In the genomic region with DNA sequence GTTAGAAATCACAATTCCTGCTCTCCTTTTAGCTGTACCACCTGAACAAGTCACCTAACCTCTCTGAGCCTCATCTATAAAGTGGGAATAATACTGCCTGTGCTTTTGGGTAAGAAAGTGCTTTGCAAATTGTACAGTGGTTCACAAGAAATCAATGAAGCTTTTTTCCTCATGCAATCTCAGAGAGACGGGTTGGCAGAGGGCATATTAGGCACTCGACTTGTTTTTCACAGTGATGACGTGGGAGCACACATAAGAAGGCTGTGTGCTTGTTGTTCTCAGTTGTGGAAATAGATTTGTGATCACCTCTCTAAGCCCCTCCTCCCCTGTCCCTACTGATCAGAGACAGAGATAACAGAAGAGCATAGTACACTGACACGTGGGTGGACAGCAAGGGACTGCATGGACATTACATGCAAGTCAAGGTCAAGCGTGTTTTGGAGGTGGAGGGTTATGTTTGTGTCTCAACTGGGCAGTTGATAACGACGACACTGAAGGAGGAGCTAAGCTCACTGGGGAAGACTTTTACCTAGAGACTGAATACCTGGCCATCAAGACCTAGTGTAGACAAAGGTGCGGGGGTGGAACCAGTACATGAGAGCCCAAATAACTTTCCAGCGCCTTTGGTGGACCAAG, we compare ENCODE assay signal across 1 cellular context.
TF ChIP-seq lines count a peak whose summit lies in the region.

No MANE protein-coding gene starts in this region.

TF ChIP-seq in HepG2, 621 proteins besides CTCF, POLR2A, EP300 and RAD21 (continued from another document and continues in another):
- TF ChIP-seq ZNF362 (CRISPR knock-in tag; IDR thresholded peaks at IDR 0.05; ENCODE audit: borderline replicate concordance) (peak; percentile 66), MEIS1 (CRISPR knock-in tag; IDR thresholded peaks at IDR 0.05; ENCODE audit: borderline replicate concordance) (peak; percentile 99), YY1 (IDR thresholded peaks at IDR 0.05; ENCODE audit: insufficient read depth, insufficient replicate concordance, low read depth, low read length) (no peak), ZNF615 (CRISPR knock-in tag; IDR thresholded peaks at IDR 0.05; ENCODE audit: borderline replicate concordance) (no peak), ZNF691 (CRISPR knock-in tag; IDR thresholded peaks at IDR 0.05; ENCODE audit: borderline replicate concordance, low read depth) (0 out of 2 replicates have a peak, but pooled peaks have one; percentile 62), BRF2 (CRISPR knock-in tag; IDR thresholded peaks at IDR 0.05) (no peak), ZNF629 (CRISPR knock-in tag; conservative IDR thresholded peaks at IDR 0.05) (peak; percentile 84), ELF1 (CRISPR knock-in tag; IDR thresholded peaks at IDR 0.05) (peak; percentile 49; the same call in 1 of the 2 replicates), ZNF431 (CRISPR knock-in tag; IDR thresholded peaks at IDR 0.05; ENCODE audit: borderline replicate concordance, low read depth) (peak; percentile 93; the same call in 1 of the 2 replicates), ZNF558 (CRISPR knock-in tag; IDR thresholded peaks at IDR 0.05; ENCODE audit: borderline replicate concordance) (no peak), SMAD9 (CRISPR knock-in tag; IDR thresholded peaks at IDR 0.05) (no peak), PRDM10 (CRISPR knock-in tag; IDR thresholded peaks at IDR 0.05; ENCODE audit: low read depth) (peak; percentile 68; the same call in 1 of the 2 replicates), RXRB (CRISPR knock-in tag; IDR thresholded peaks at IDR 0.05; ENCODE audit: borderline replicate concordance) (peak; percentile 100), DMTF1 (CRISPR knock-in tag; IDR thresholded peaks at IDR 0.05) (no peak), CHCHD3 (CRISPR knock-in tag; IDR thresholded peaks at IDR 0.05) (no peak), TAF1 (CRISPR knock-in tag; IDR thresholded peaks at IDR 0.05) (peak; percentile 47; the same call in 1 of the 2 replicates), ETV5 (CRISPR knock-in tag; IDR thresholded peaks at IDR 0.05; ENCODE audit: borderline replicate concordance) (peak; percentile 82; the same call in 1 of the 2 replicates), ZFP82 (CRISPR knock-in tag; IDR thresholded peaks at IDR 0.05; ENCODE audit: borderline replicate concordance) (no peak), ZSCAN21 (CRISPR knock-in tag; IDR thresholded peaks at IDR 0.05; ENCODE audit: borderline replicate concordance) (peak; percentile 62; the same call in 1 of the 2 replicates), CSRNP2 (CRISPR knock-in tag; conservative IDR thresholded peaks at IDR 0.05; ENCODE audit: low read depth) (no peak), MTA3 (CRISPR knock-in tag; IDR thresholded peaks at IDR 0.05) (no peak), AKAP8 (CRISPR knock-in tag; IDR thresholded peaks at IDR 0.05) (peak; percentile 89), ZNF331 (CRISPR knock-in tag; IDR thresholded peaks at IDR 0.05) (peak; percentile 95), ZNF136 (CRISPR knock-in tag; IDR thresholded peaks at IDR 0.05; ENCODE audit: low read depth) (peak; percentile 96; the same call in 1 of the 2 replicates), ZNF678 (CRISPR knock-in tag; IDR thresholded peaks at IDR 0.05) (no peak), ZNF724P (CRISPR knock-in tag; IDR thresholded peaks at IDR 0.05; ENCODE audit: borderline replicate concordance) (no peak), RXRA (CRISPR knock-in tag; IDR thresholded peaks at IDR 0.05) (peak; percentile 92; the same call in 1 of the 2 replicates), SKI (IDR thresholded peaks at IDR 0.05; ENCODE audit: partially characterized antibody) (peak; percentile 97), NCOA2 (CRISPR knock-in tag; IDR thresholded peaks at IDR 0.05) (peak; percentile 98)
- TF ChIP-seq, protein P1, sequence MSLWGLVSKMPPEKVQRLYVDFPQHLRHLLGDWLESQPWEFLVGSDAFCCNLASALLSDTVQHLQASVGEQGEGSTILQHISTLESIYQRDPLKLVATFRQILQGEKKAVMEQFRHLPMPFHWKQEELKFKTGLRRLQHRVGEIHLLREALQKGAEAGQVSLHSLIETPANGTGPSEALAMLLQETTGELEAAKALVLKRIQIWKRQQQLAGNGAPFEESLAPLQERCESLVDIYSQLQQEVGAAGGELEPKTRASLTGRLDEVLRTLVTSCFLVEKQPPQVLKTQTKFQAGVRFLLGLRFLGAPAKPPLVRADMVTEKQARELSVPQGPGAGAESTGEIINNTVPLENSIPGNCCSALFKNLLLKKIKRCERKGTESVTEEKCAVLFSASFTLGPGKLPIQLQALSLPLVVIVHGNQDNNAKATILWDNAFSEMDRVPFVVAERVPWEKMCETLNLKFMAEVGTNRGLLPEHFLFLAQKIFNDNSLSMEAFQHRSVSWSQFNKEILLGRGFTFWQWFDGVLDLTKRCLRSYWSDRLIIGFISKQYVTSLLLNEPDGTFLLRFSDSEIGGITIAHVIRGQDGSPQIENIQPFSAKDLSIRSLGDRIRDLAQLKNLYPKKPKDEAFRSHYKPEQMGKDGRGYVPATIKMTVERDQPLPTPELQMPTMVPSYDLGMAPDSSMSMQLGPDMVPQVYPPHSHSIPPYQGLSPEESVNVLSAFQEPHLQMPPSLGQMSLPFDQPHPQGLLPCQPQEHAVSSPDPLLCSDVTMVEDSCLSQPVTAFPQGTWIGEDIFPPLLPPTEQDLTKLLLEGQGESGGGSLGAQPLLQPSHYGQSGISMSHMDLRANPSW (CRISPR knock-in tag; IDR thresholded peaks at IDR 0.05; ENCODE audit: borderline replicate concordance): no peak
- TF ChIP-seq, protein P2, sequence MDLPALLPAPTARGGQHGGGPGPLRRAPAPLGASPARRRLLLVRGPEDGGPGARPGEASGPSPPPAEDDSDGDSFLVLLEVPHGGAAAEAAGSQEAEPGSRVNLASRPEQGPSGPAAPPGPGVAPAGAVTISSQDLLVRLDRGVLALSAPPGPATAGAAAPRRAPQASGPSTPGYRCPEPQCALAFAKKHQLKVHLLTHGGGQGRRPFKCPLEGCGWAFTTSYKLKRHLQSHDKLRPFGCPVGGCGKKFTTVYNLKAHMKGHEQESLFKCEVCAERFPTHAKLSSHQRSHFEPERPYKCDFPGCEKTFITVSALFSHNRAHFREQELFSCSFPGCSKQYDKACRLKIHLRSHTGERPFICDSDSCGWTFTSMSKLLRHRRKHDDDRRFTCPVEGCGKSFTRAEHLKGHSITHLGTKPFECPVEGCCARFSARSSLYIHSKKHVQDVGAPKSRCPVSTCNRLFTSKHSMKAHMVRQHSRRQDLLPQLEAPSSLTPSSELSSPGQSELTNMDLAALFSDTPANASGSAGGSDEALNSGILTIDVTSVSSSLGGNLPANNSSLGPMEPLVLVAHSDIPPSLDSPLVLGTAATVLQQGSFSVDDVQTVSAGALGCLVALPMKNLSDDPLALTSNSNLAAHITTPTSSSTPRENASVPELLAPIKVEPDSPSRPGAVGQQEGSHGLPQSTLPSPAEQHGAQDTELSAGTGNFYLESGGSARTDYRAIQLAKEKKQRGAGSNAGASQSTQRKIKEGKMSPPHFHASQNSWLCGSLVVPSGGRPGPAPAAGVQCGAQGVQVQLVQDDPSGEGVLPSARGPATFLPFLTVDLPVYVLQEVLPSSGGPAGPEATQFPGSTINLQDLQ (CRISPR knock-in tag; IDR thresholded peaks at IDR 0.05): no peak; the same call in 1 of the 2 replicates
- TF ChIP-seq, protein P3, sequence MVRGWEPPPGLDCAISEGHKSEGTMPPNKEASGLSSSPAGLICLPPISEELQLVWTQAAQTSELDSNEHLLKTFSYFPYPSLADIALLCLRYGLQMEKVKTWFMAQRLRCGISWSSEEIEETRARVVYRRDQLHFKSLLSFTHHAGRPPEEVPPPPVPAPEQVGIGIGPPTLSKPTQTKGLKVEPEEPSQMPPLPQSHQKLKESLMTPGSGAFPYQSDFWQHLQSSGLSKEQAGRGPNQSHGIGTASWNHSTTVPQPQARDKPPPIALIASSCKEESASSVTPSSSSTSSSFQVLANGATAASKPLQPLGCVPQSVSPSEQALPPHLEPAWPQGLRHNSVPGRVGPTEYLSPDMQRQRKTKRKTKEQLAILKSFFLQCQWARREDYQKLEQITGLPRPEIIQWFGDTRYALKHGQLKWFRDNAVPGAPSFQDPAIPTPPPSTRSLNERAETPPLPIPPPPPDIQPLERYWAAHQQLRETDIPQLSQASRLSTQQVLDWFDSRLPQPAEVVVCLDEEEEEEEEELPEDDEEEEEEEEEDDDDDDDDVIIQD (CRISPR knock-in tag; IDR thresholded peaks at IDR 0.05; ENCODE audit: low read depth): peak; percentile 93
